ENCODE assay signal across 22 cellular contexts in the genomic region with DNA sequence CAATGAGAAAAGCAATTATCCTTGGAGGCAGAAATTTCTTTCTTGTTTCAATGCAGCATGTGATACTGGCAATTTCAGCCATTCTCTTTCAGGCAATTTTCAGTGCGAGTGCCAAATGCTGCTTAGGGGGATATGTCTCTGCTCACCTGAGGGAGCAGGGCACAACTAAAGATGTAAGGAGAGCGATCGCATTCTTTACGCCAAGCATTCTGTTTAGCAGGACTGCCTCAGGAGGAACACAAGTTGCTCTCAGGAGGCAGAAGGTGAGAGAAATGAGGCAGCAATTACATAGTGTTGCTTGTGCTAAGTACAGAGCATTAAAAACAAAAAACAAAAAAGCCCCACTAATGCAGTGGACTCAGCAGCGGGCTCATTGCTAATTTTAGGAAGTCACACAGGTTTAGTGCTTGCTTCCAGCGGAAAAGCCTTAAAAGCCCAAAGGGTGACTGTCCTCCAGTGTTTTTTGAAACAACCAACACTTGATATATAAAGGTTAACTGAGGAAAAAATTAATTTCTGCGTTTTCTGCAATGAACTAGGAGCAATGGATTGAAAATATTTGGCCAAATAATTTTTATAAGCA.
DNase-seq lines count a peak whose midpoint lies in the region; ATAC-seq and TF ChIP-seq lines count a peak whose summit lies in the region.
"Had no signal": no experiment of that assay in that cellular context is flagged by ENCODE, and none has a peak within 500 bp of the region (broad histone marks: within the 10 kb centered on the region; RNA-seq: fewer than 3 reads in every experiment).

No MANE protein-coding gene starts in this region.

- peak overlapping the region; percentile 52 for H3K56ac ChIP-seq in H9 (ENCODE audit: insufficient read length, low read depth, low read length)

- H3K9me3 Mint-ChIP-seq in CD4-positive, alpha-beta T cell, result peaks cover 2% of the 10 kb centered on the region
- H3K9me3 Mint-ChIP-seq in H9 (peaks cover 19 to 21% of the 10 kb centered on the region in 2 experiments), brain (peaks cover 2 to 13% (median 7%) of the 10 kb centered on the region in 5 experiments)

- no peak overlapping the region; the same call in 1 of the 2 replicates for H3K4ac ChIP-seq in H9 (ENCODE audit: low read depth, low read length)

- no peak overlapping the region for H3K14ac ChIP-seq in H9 (ENCODE audit: insufficient read depth, low read length)

- H3K36me3 ChIP-seq in heart left ventricle, result no peaks in the 10 kb centered on the region
- H3K36me3 ChIP-seq in thyroid gland, result no peaks in the 10 kb centered on the region
- H3K36me3 ChIP-seq: breast epithelium, pancreas, sigmoid colon, transverse colon had no signal

- H2AFZ ChIP-seq in H9 (ENCODE audit: low read length), result no peak overlapping the region

- WGBS in H9 (ENCODE audit: extremely low coverage, insufficient read length, low lambda C conversion rate), result no CpG with 5 or more reads among the region's 7 CpGs
- 79 to 87% (median 83%) methylated on average over 7 of the region's 7 CpGs for WGBS in heart left ventricle, 4 donors
- 77 to 79% methylated on average over 7 of the region's 7 CpGs for WGBS in thyroid gland, 2 donors

- H2BK20ac ChIP-seq in H9 (ENCODE audit: low read depth, low read length, poor library complexity, severe bottlenecking), result no peak overlapping the region

- no peak overlapping the region for H3K27ac ChIP-seq in CD4-positive, alpha-beta T cell (ENCODE audit: low read depth, low read length)
- H3K27ac ChIP-seq in H9 (ENCODE audit: insufficient read length, low read depth, low read length) (peak overlapping the region; percentile 99), heart left ventricle (no peak overlapping the region), thyroid gland (no peak overlapping the region)
- H3K27ac ChIP-seq: breast epithelium, pancreas had no signal

- POLR2A ChIA-PET in CD4-positive, alpha-beta T cell (lab: Charles Lee), result interaction anchor here (1.3 kb wide), 1 partner anchor 19 kb away, joined by 3 read pairs; no protein-coding TSS in a partner anchor

- no peak overlapping the region for H4K91ac ChIP-seq in H9 (ENCODE audit: insufficient read length, low read depth, low read length)

- H3K4me2 ChIP-seq in H9 (ENCODE audit: insufficient read depth, insufficient read length, low read length), result peak overlapping the region; percentile 11

- peak overlapping the region; percentile 14 for H3K9ac ChIP-seq in H9 (ENCODE audit: extremely low read depth, insufficient read length, low read length)

- H3K4me3 ChIP-seq in heart left ventricle (no peak overlapping the region), thyroid gland (replicated peaks in 1 of 3) (no peak overlapping the region)
- H3K4me3 ChIP-seq: breast epithelium, pancreas, sigmoid colon, transverse colon had no signal

- CTCF ChIA-PET in CD4-positive, alpha-beta T cell (lab: Charles Lee), result no interaction called here

- H3K4me1 ChIP-seq in H9 (ENCODE audit: insufficient read depth, low read length) (peaks cover 19% of the 10 kb centered on the region), heart left ventricle (peaks cover 0 to 21% (median 3%) of the 10 kb centered on the region in 12 donors), thyroid gland (peaks cover 18 to 31% of the 10 kb centered on the region in 2 donors)
- H3K4me1 ChIP-seq: breast epithelium, pancreas had no signal

- peak overlapping the region; percentile 48 for H4K5ac ChIP-seq in H9 (ENCODE audit: insufficient read length, low read depth, low read length)

- H2AK5ac ChIP-seq in H9 (ENCODE audit: insufficient read length, low read length), result peak overlapping the region; percentile 47

- H4K8ac ChIP-seq in H9 (replicated peaks; ENCODE audit: insufficient read length, low read depth, low read length), result no peak overlapping the region

- H3K18ac ChIP-seq in H9 (ENCODE audit: insufficient read length, low read depth, low read length), result peak overlapping the region; percentile 47

- no peak overlapping the region for H3K23ac ChIP-seq in H9 (ENCODE audit: insufficient read length, low read depth, low read length)

- intact Hi-C loops in CD4-positive, alpha-beta T cell (cut with DNase I, micrococcal nuclease), result no loop called here
- intact Hi-C loops in heart left ventricle (cut with DNase I) (no loop called here), thyroid gland (cut with DNase I) (no loop called here)

- no peak overlapping the region for H3T11ph ChIP-seq in H9 (ENCODE audit: low read length)

- H2BK120ac ChIP-seq in H9 (ENCODE audit: low read depth, low read length, poor library complexity, severe bottlenecking), result no peak overlapping the region

- no peaks in the 10 kb centered on the region for H3K23me2 ChIP-seq in H9 (ENCODE audit: insufficient read length, low read depth, low read length, poor library complexity, severe bottlenecking)

- H3K9me3 ChIP-seq in CD4-positive, alpha-beta T cell (ENCODE audit: control insufficient read depth, low read length), result peaks cover 1% of the 10 kb centered on the region
- H3K9me3 ChIP-seq in H9 (ENCODE audit: control insufficient read depth, low read depth, low read length), result peaks cover 5% of the 10 kb centered on the region
- H3K9me3 ChIP-seq in heart left ventricle, result peaks cover 0 to 8% (median 4%) of the 10 kb centered on the region in 12 donors
- H3K9me3 ChIP-seq in thyroid gland, result no peaks in the 10 kb centered on the region
- H3K9me3 ChIP-seq: pancreas had no signal

- H3K4me1 Mint-ChIP-seq in CD4-positive, alpha-beta T cell (ENCODE audit: low read depth), result peaks cover 38% of the 10 kb centered on the region
- H3K4me1 Mint-ChIP-seq in H9 (peaks cover 75 to 77% of the 10 kb centered on the region in 2 experiments), brain (peaks cover 61% of the 10 kb centered on the region)

- peak overlapping the region; percentile 25 for H3K27ac Mint-ChIP-seq in CD4-positive, alpha-beta T cell
- H3K27ac Mint-ChIP-seq in H9 (peak overlapping the region; percentile 98 to 100 (median 100)), brain (peak overlapping the region in 4 of 5 experiments; percentile 94 to 98 (median 98))

- no peaks in the 10 kb centered on the region for H3K27me3 Mint-ChIP-seq in CD4-positive, alpha-beta T cell
- H3K27me3 Mint-ChIP-seq in H9 (ENCODE audit: low read depth) (no peaks in the 10 kb centered on the region), brain (no peaks in the 10 kb centered on the region)
- H3K27me3 Mint-ChIP-seq: activated naive CD8-positive, alpha-beta T cell treated with anti-CD3 and anti-CD28 coated beads, Interleukin-2, amount 50 U/mL, for 24 hours; CD4-positive, alpha-beta memory T cell; naive thymus-derived CD4-positive, alpha-beta T cell had no signal

- no peak overlapping the region for H3K4me3 Mint-ChIP-seq in CD4-positive, alpha-beta T cell
- H3K4me3 Mint-ChIP-seq in H9, result peak overlapping the region; percentile 39 to 71
- H3K4me3 Mint-ChIP-seq in brain, result peak overlapping the region in 2 of 5 experiments; percentile 55 to 63
- H3K4me3 Mint-ChIP-seq: activated naive CD8-positive, alpha-beta T cell treated with anti-CD3 and anti-CD28 coated beads, Interleukin-2, amount 50 U/mL, for 24 hours; T-helper 1 cell treated with Interleukin-12 subunit alpha and Interleukin-12 subunit beta and Interleukin-4 antibody, amounts not matched to agents 30 μg/mL and 1 μg/mL, for 36 hours had no signal

- H3K27me3 ChIP-seq in CD4-positive, alpha-beta T cell (ENCODE audit: control insufficient read depth, insufficient read depth, low read length), result no peaks in the 10 kb centered on the region
- H3K27me3 ChIP-seq in H9 (ENCODE audit: insufficient read depth, low read length) (no peaks in the 10 kb centered on the region), heart left ventricle (no peaks in the 10 kb centered on the region), thyroid gland (no peaks in the 10 kb centered on the region)
- H3K27me3 ChIP-seq: breast epithelium, pancreas, sigmoid colon, transverse colon had no signal

- no peak overlapping the region for H2BK12ac ChIP-seq in H9 (ENCODE audit: insufficient read length, low read depth, low read length)

- ATAC-seq in CD4-positive, alpha-beta T cell (ENCODE audit: poor library complexity), result no peak
- no peak for ATAC-seq in heart left ventricle
- ATAC-seq: activated naive CD8-positive, alpha-beta T cell treated with anti-CD3 and anti-CD28 coated beads, Interleukin-2, amount 50 U/mL, for 24 hours; naive thymus-derived CD4-positive, alpha-beta T cell had no signal

- no peak for TF ChIP-seq CTCF in CD4-positive, alpha-beta T cell (IDR thresholded peaks at IDR 0.05)
- no peak for TF ChIP-seq CTCF in H9 (conservative IDR thresholded peaks at IDR 0.05)
- TF ChIP-seq CTCF in brain (conservative IDR thresholded peaks at IDR 0.05), result no peak
- TF ChIP-seq CTCF in heart left ventricle (IDR thresholded peaks at IDR 0.05), result no peak
- no peak for TF ChIP-seq CTCF in thyroid gland (IDR thresholded peaks at IDR 0.05)

- peaks cover 2% of the 10 kb centered on the region for H3K36me3 Mint-ChIP-seq in CD4-positive, alpha-beta T cell (ENCODE audit: low read depth)
- H3K36me3 Mint-ChIP-seq in H9 (ENCODE audit: insufficient read depth in 1 of 3, low read depth in 3 of 3), result peaks cover 17 to 29% (median 26%) of the 10 kb centered on the region in 3 experiments
- H3K36me3 Mint-ChIP-seq in brain, result peaks cover 10% of the 10 kb centered on the region

- no peak for DNase-seq in CD4-positive, alpha-beta T cell
- DNase-seq in H9, result peak; percentile 66
- DNase-seq in inferior parietal cortex (ENCODE audit: extremely low spot score), result peak; percentile 22
- DNase-seq in NCI-H2196 treated with DMSO at 0.1 percent for 48 hours (lab: John Stamatoyannopoulos, UW; ENCODE audit: unreplicated experiment), result no peak
- no peak for DNase-seq in heart left ventricle
- DNase-seq in thyroid gland, result no peak
- no peak for DNase-seq in NCI-H526 (lab: John Stamatoyannopoulos, UW)
- DNase-seq: activated CD4-positive, CD25-positive, alpha-beta regulatory T cell; activated naive CD8-positive, alpha-beta T cell treated with anti-CD3 and anti-CD28 coated beads, Interleukin-2, amount 50 U/mL, for 24 hours; CD4-positive, alpha-beta memory T cell; Kasumi-1; NCI-H1092; NCI-H2081 treated with DMSO at 0.1 percent for 48 hours; NCI-H526 treated with DMSO at 0.1 percent for 48 hours; pancreas; SIG-M5; sigmoid colon; transverse colon had no signal

- no peaks in the 10 kb centered on the region for H3K79me1 ChIP-seq in H9 (ENCODE audit: insufficient read depth, low read depth, low read length, poor library complexity, severe bottlenecking)

- H2BK15ac ChIP-seq in H9 (ENCODE audit: low read depth, low read length), result no peak overlapping the region

- H4K20me1 ChIP-seq in H9 (ENCODE audit: control insufficient read depth, insufficient read depth, insufficient read length), result no peaks in the 10 kb centered on the region

- no peaks in the 10 kb centered on the region for H3K79me2 ChIP-seq in H9 (ENCODE audit: insufficient read depth, low read length)

- peak overlapping the region; percentile 89 for H2BK5ac ChIP-seq in H9 (ENCODE audit: insufficient read length, low read length)

- no peak for TF ChIP-seq POLR2A in heart left ventricle (IDR thresholded peaks at IDR 0.05)
- TF ChIP-seq POLR2A in thyroid gland (IDR thresholded peaks at IDR 0.05), result no peak

Comparison
In these comparisons a context has a peak if more than half of its experiments do, and no peak if none do; other contexts are left out.
1. DNase-seq: peak in H9 (single experiment) and inferior parietal cortex (single experiment); none in CD4-positive, alpha-beta T cell (0 of 10), NCI-H2196 treated with DMSO at 0.1 percent for 48 hours (single experiment), heart left ventricle (0 of 5), thyroid gland (0 of 2) and NCI-H526 (0 of 2).
2. H3K27ac Mint-ChIP-seq: peak in every context shown above with its lines; median percentile 100 in H9; 98 in brain; 25 in CD4-positive, alpha-beta T cell.